ENCODE assay signal across 18 cellular contexts in the genomic region with DNA sequence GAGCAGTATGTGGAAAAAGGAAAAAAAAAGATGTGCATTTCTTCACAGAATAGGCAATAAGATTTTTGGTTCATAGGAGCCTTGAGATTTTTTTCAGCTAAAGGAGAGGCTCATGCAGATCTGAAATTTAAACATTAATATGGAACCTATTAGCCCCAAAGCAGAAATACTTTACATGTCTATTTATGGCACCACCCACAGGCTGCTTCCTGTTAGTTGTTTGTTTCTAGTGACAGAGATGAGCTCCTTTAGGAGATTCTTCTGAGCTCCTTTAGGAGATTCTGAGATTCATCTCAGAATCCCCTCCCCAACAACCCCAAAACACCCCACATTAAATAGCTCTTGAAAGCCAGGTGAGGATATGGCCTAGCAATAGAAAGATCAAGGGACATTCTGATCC. TPM values are rescaled to one million over a fixed set of nuclear protein-coding genes. Genes with fewer than 3 reads are reported as not detected.
DNase-seq lines count a peak whose midpoint lies in the region; ATAC-seq and TF ChIP-seq lines count a peak whose summit lies in the region.
"Had no signal": no experiment of that assay in that cellular context is flagged by ENCODE, and none has a peak within 500 bp of the region (broad histone marks: within the 10 kb centered on the region; RNA-seq: fewer than 3 reads in every experiment).

No MANE protein-coding gene starts in this region.

- intact Hi-C loops in body of pancreas (cut with DNase I), result no loop called here

- no peak for TF ChIP-seq CTCF in body of pancreas (IDR thresholded peaks at IDR 0.05)

- no peak overlapping the region for H3K4me3 ChIP-seq in body of pancreas
- H3K4me3 ChIP-seq: breast epithelium, gastroesophageal sphincter, uterus had no signal

- no peaks in the 10 kb centered on the region for H3K36me3 ChIP-seq in body of pancreas (replicated peaks in 1 of 2; ENCODE audit: insufficient read depth in 1 of 2, low read depth in 2 of 2)
- H3K36me3 ChIP-seq: breast epithelium, gastroesophageal sphincter, uterus had no signal

- no peaks in the 10 kb centered on the region for H3K27me3 ChIP-seq in body of pancreas
- H3K27me3 ChIP-seq: breast epithelium, gastroesophageal sphincter, uterus had no signal

- H3K4me1 ChIP-seq in body of pancreas, result no peaks in the 10 kb centered on the region
- H3K4me1 ChIP-seq: breast epithelium, uterus had no signal

- TF ChIP-seq POLR2A in body of pancreas (IDR thresholded peaks at IDR 0.05), result no peak

- H3K27ac ChIP-seq in body of pancreas, result no peak overlapping the region
- H3K27ac ChIP-seq: C4-2B, gastroesophageal sphincter, uterus, VCaP had no signal

- H3K9me3 ChIP-seq in body of pancreas, result no peaks in the 10 kb centered on the region
- H3K9me3 ChIP-seq: breast epithelium, gastroesophageal sphincter, uterus had no signal

- DNase-seq in fibroblast of gingiva (ENCODE audit: low read depth) (peak; percentile 25), T-helper 1 cell (no peak), body of pancreas (no peak)
- DNase-seq in activated T-cell treated with anti-CD3 and anti-CD28 coated beads, Interleukin-2, amount 50 U/mL, for 1 hour, result no peak
- DNase-seq: DND-41; NCI-H446; nucleus accumbens; PC-3; stimulated activated naive CD4-positive, alpha-beta T cell; uterus had no signal

- ATAC-seq in GM18868 (IDR thresholded peaks at IDR 0.05; ENCODE audit: unreplicated experiment), result peak; percentile 49
- ATAC-seq in GM21723 (IDR thresholded peaks at IDR 0.05; ENCODE audit: unreplicated experiment), result peak; percentile 80
- ATAC-seq in HG03175 (IDR thresholded peaks at IDR 0.05; ENCODE audit: unreplicated experiment), result peak; percentile 61
- ATAC-seq in body of pancreas, result no peak
- no peak for ATAC-seq in HG02642 (IDR thresholded peaks at IDR 0.05; ENCODE audit: poor library complexity, unreplicated experiment)
- ATAC-seq: gastroesophageal sphincter, PC-3 had no signal

RNA-seq across cellular contexts. Expression of a gene that starts 27.9 kb away (rescaled TPM):
- 10 to 100 TPM; 40.0 to 53.7 TPM for total RNA-seq in body of pancreas

RNA-seq across cellular contexts. Expression of a gene that starts 59.6 kb away (rescaled TPM):
- 1 to 10 TPM; 4.9 to 8.6 TPM for total RNA-seq in body of pancreas

Comparison
In these comparisons a context has a peak if more than half of its experiments do, and no peak if none do; other contexts are left out.
1. ATAC-seq: peak in GM18868 (single experiment), GM21723 (single experiment) and HG03175 (single experiment); none in body of pancreas (single experiment) and HG02642 (single experiment).